ENCODE assay signal across 1 cellular context in the genomic region with DNA sequence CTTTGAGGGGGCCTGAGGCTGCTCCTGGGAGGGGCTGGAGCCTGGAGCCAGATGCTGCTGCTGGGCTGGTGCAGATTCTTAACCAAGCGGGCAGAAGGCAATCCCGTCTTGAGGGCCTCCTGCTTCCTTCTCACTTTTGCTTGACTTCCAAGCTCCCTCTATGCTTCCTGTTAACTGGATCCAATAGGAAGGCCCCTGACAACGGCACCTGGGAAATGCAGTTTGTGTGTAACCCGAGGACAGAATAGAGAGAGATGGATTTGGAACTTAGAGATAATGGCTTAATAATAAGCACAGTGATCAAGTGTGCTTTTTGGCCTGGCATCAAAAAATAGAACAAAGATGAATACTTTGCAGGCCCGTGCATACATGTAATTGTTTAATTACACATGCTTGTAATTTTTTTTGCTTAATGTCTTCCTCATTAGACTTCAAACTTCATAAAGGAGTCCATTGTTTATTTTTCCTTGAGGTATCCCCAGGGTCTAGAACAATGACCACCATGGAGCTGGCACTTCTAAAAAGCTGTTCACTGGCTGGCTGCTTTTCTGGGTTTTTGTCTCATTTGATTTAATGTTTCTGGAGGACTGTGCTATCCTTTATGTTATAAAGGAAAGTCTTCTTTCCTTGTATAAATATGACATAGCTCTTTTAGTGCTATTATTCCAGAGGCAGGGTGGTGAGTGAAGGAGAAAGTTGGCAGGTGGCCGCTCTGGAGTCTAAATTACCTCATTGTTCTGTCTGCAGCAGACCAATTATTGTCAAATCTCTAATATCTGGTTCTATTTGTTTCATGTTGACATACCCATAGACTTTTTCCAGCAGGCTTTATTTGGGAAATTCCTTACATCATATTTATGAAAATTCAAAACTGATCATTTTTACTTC.
TF ChIP-seq lines count a peak whose summit lies in the region.

No MANE protein-coding gene starts in this region.

TF ChIP-seq in IMR-90, 13 proteins besides CTCF, POLR2A, EP300 and RAD21:
- no peak for TF ChIP-seq SMC3 (IDR thresholded peaks at IDR 0.05; ENCODE audit: low read depth, low read length)
- TF ChIP-seq, protein P1, sequence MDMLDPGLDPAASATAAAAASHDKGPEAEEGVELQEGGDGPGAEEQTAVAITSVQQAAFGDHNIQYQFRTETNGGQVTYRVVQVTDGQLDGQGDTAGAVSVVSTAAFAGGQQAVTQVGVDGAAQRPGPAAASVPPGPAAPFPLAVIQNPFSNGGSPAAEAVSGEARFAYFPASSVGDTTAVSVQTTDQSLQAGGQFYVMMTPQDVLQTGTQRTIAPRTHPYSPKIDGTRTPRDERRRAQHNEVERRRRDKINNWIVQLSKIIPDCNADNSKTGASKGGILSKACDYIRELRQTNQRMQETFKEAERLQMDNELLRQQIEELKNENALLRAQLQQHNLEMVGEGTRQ (IDR thresholded peaks at IDR 0.05; ENCODE audit: low read depth, low read length): no peak
- TF ChIP-seq CEBPB (IDR thresholded peaks at IDR 0.05; ENCODE audit: low read depth, low read length): no peak
- TF ChIP-seq RFX5 (IDR thresholded peaks at IDR 0.05; ENCODE audit: low read depth, low read length): no peak
- no peak for TF ChIP-seq MAZ (IDR thresholded peaks at IDR 0.05; ENCODE audit: borderline replicate concordance, low read depth, low read length)
- TF ChIP-seq MXI1 (IDR thresholded peaks at IDR 0.05; ENCODE audit: borderline replicate concordance, low read depth, low read length): no peak
- no peak for TF ChIP-seq BHLHE40 (IDR thresholded peaks at IDR 0.05; ENCODE audit: low read depth, low read length)
- TF ChIP-seq NFE2L2 (IDR thresholded peaks at IDR 0.05; ENCODE audit: low read depth, low read length): no peak
- no peak for TF ChIP-seq MAFK (IDR thresholded peaks at IDR 0.05; ENCODE audit: low read depth, low read length)
- TF ChIP-seq CHD1 (IDR thresholded peaks at IDR 0.05; ENCODE audit: low read depth, low read length): no peak
